In genomic region chr14:68386950-68387779, GRCh38 we compare ENCODE assay signal across 18 cellular contexts.
DNase-seq lines count a peak whose midpoint lies in the region; ATAC-seq, FAIRE-seq and TF ChIP-seq lines count a peak whose summit lies in the region.
"Had no signal": no experiment of that assay in that cellular context is flagged by ENCODE, and none has a peak within 500 bp of the region (broad histone marks: within the 10 kb centered on the region; RNA-seq: fewer than 3 reads in every experiment).

No MANE protein-coding gene starts in this region.

- H3K4me3 ChIP-seq in BE2C (ENCODE audit: low read depth, low read length), result peak overlapping the region; percentile 4; the same call in 1 of the 2 replicates
- H3K4me3 ChIP-seq in IMR-90 (ENCODE audit: insufficient read depth, low read depth, low read length), result no peak overlapping the region
- H3K4me3 ChIP-seq in K562, result no peak overlapping the region
- no peak overlapping the region for H3K4me3 ChIP-seq in lower lobe of right lung
- H3K4me3 ChIP-seq: mucosa of descending colon had no signal

- H3K56ac ChIP-seq in IMR-90 (ENCODE audit: extremely low read depth, insufficient read depth, low read length), result no peak overlapping the region

- H3K36me3 ChIP-seq in BE2C, result no peaks in the 10 kb centered on the region
- no peaks in the 10 kb centered on the region for H3K36me3 ChIP-seq in IMR-90 (ENCODE audit: control insufficient read depth, insufficient read depth, low read length)
- H3K36me3 ChIP-seq in K562 (ENCODE audit: control insufficient read depth, insufficient read depth, low read length), result no peaks in the 10 kb centered on the region
- no peaks in the 10 kb centered on the region for H3K36me3 ChIP-seq in lower lobe of right lung

- BruUV-seq in IMR-90 (replicated peaks; lab: Mats Ljungman, UMichigan) (no TSS peak), K562 (replicated peaks; lab: Mats Ljungman, UMichigan) (no TSS peak)

- 80% methylated on average over 1 of the region's 6 CpGs; no CpG with 5 or more reads in 1 of the 2 experiments for WGBS in IMR-90 (ENCODE audit: extremely low coverage in 2 of 2, insufficient read length in 1 of 2), 2 experiments
- WGBS in K562 (ENCODE audit: insufficient coverage, low coverage, missing lambda C conversion rate), result 8% methylated on average over 6 of the region's 6 CpGs

- H2BK15ac ChIP-seq in IMR-90 (ENCODE audit: low read depth, low read length), result no peak overlapping the region

- H3K27me3 ChIP-seq in BE2C (no peaks in the 10 kb centered on the region), IMR-90 (ENCODE audit: control insufficient read depth, insufficient read depth, low read length) (no peaks in the 10 kb centered on the region), K562 (ENCODE audit: control insufficient read depth in 2 of 2, insufficient read depth in 2 of 2, low read length in 2 of 2) (no peaks in the 10 kb centered on the region), lower lobe of right lung (ENCODE audit: low read depth) (no peaks in the 10 kb centered on the region)

- H3K9me1 ChIP-seq in IMR-90 (ENCODE audit: insufficient read depth, low read length), result peaks cover 3% of the 10 kb centered on the region; the same call in 1 of the 2 replicates
- no peaks in the 10 kb centered on the region for H3K9me1 ChIP-seq in K562 (ENCODE audit: control insufficient read depth, insufficient read depth, low read length)

- no peak overlapping the region for H3K4ac ChIP-seq in IMR-90 (ENCODE audit: low read depth, low read length)

- no peak overlapping the region for H2AFZ ChIP-seq in IMR-90 (replicated peaks; ENCODE audit: low read length, poor library complexity)
- H2AFZ ChIP-seq in K562 (ENCODE audit: low read depth, low read length), result no peak overlapping the region

- no peak overlapping the region for H4K91ac ChIP-seq in IMR-90 (ENCODE audit: insufficient read depth, low read depth, low read length)

- no peak overlapping the region; the same call in 1 of the 2 replicates for H3K14ac ChIP-seq in IMR-90 (replicated peaks; ENCODE audit: low read depth, low read length)

- CTCF ChIA-PET in IMR-90 (lab: Yijun Ruan, JAX), result interaction anchor here (0.6 to 1.1 kb wide), 2 partner anchors 213 to 453 kb away, joined by 3 read pairs; no protein-coding TSS in a partner anchor
- CTCF ChIA-PET in K562 (lab: Yijun Ruan, JAX; ENCODE audit: low intra/inter-chr PET ratio), result no interaction called here

- no peak overlapping the region for H2AK9ac ChIP-seq in IMR-90 (replicated peaks; ENCODE audit: low read depth, low read length, poor library complexity)

- no peak for DNase-seq in BE2C
- peak; percentile 67 for DNase-seq in IMR-90
- no peak for DNase-seq in K562 (ENCODE audit: extremely low read depth in 1 of 4, low spot score in 3 of 4)
- DNase-seq in lower lobe of right lung, result no peak
- no peak for DNase-seq in GM19240 (ENCODE audit: insufficient read length, low spot score)
- DNase-seq in posterior vena cava (ENCODE audit: low spot score), result no peak
- no peak for DNase-seq in DMS53 (lab: John Stamatoyannopoulos, UW)
- no peak for DNase-seq in HT-29 (ENCODE audit: low spot score)
- DNase-seq: activated naive CD4-positive, alpha-beta T cell; erythroblast; H9; mucosa of descending colon; NCI-H1417; NCI-H748 treated with DMSO at 0.1 percent for 48 hours; SIG-M5; stimulated activated CD4-positive, alpha-beta T cell treated with anti-CD3 and anti-CD28 coated beads, Interleukin-2, amount 100 ng/mL, for 48 hours; stimulated activated naive B cell treated with anti-CD40 and anti-IgM and Interleukin-4, amounts not matched to agents 10 μg/mL and 1 μg/mL and 100 μg/mL, for 72 hours had no signal

- no peak overlapping the region for H2BK120ac ChIP-seq in IMR-90 (ENCODE audit: low read depth, low read length)

- no peaks in the 10 kb centered on the region for H3K79me1 ChIP-seq in IMR-90 (ENCODE audit: low read depth in 1 of 2, low read length in 2 of 2)

- no peak for TF ChIP-seq POLR2A in IMR-90 (IDR thresholded peaks at IDR 0.05; ENCODE audit: low read depth, low read length)
- TF ChIP-seq POLR2A in K562 (conservative IDR thresholded peaks at IDR 0.05), result no peak

- intact Hi-C loops in IMR-90 (cut with micrococcal nuclease) (no loop called here), K562 (cut with micrococcal nuclease) (no loop called here), lower lobe of right lung (cut with DNase I) (no loop called here), posterior vena cava (cut with DNase I) (no loop called here)

- H3K4me1 ChIP-seq in BE2C (peaks cover 7% of the 10 kb centered on the region; the same call in 1 of the 2 replicates), IMR-90 (ENCODE audit: control insufficient read depth, insufficient read depth, low read length) (peaks cover 12% of the 10 kb centered on the region), K562 (replicated peaks in 1 of 2; ENCODE audit: control insufficient read depth in 2 of 2, insufficient read depth in 2 of 2, low read length in 2 of 2) (no peaks in the 10 kb centered on the region), lower lobe of right lung (peaks cover 46% of the 10 kb centered on the region)

- peak overlapping the region; percentile 21; the same call in 1 of the 2 replicates for H2BK20ac ChIP-seq in IMR-90 (ENCODE audit: low read depth, low read length)

- 0 out of 2 replicates have a peak overlapping the region, but pooled peaks have one; percentile 49 for H2AK5ac ChIP-seq in IMR-90 (ENCODE audit: low read depth, low read length)

- TF ChIP-seq CTCF in BE2C (IDR thresholded peaks at IDR 0.05; ENCODE audit: low read depth, low read length), result no peak
- TF ChIP-seq CTCF in IMR-90 (conservative IDR thresholded peaks at IDR 0.05; ENCODE audit: low read depth, low read length), result no peak
- no peak for TF ChIP-seq CTCF in K562 (IDR thresholded peaks at IDR 0.05 in 2 of 3, conservative IDR thresholded peaks at IDR 0.05 in 1 of 3; ENCODE audit: insufficient read depth in 2 of 3, low read depth in 1 of 3, low read length in 3 of 3)
- no peak for TF ChIP-seq CTCF in lower lobe of right lung (IDR thresholded peaks at IDR 0.05)

- H3K9ac ChIP-seq in IMR-90 (ENCODE audit: low read depth, low read length), result no peak overlapping the region
- no peak overlapping the region for H3K9ac ChIP-seq in K562 (ENCODE audit: insufficient read depth in 1 of 2, low read depth in 2 of 2, low read length in 2 of 2)

- H4K5ac ChIP-seq in IMR-90 (ENCODE audit: low read depth, low read length), result no peak overlapping the region; the same call in 1 of the 2 replicates

- no peak overlapping the region; the same call in 1 of the 2 replicates for H3K18ac ChIP-seq in IMR-90 (ENCODE audit: low read depth, low read length)

- no peak overlapping the region for H3K27ac ChIP-seq in IMR-90 (ENCODE audit: insufficient read depth, low read length)
- no peak overlapping the region for H3K27ac ChIP-seq in K562 (ENCODE audit: extremely low read depth, low read depth, low read length)
- peak overlapping the region; percentile 5 for H3K27ac ChIP-seq in lower lobe of right lung
- H3K27ac ChIP-seq: C4-2B had no signal

- H3K4me2 ChIP-seq in IMR-90 (ENCODE audit: low read depth, low read length) (no peak overlapping the region), K562 (ENCODE audit: insufficient read depth, low read length) (no peak overlapping the region)

- no peaks in the 10 kb centered on the region for H3K79me2 ChIP-seq in K562 (ENCODE audit: control insufficient read depth, insufficient read depth, low read length)

- FAIRE-seq in K562 (lab: Jason Lieb, UNC), result no peak

- no peak for TF ChIP-seq EP300 in K562 (IDR thresholded peaks at IDR 0.05; ENCODE audit: low read length)

- POLR2A ChIA-PET in IMR-90 (lab: Charles Lee; ENCODE audit: unreplicated experiment), result no interaction called here
- POLR2A ChIA-PET in K562 (lab: Yijun Ruan, JAX), result no interaction called here

- no peak overlapping the region for H2BK5ac ChIP-seq in IMR-90 (ENCODE audit: low read depth, low read length, poor library complexity, severe bottlenecking)

- H4K20me1 ChIP-seq in IMR-90 (ENCODE audit: insufficient read depth, low read length) (no peaks in the 10 kb centered on the region), K562 (replicated peaks; ENCODE audit: control insufficient read depth, insufficient read depth, low read length) (no peaks in the 10 kb centered on the region)

- ATAC-seq in IMR-90 (ENCODE audit: low read depth), result no peak
- no peak for ATAC-seq in K562
- ATAC-seq in lower lobe of right lung, result no peak
- ATAC-seq: mucosa of descending colon; stimulated activated naive B cell treated with anti-CD40 and anti-IgM and Interleukin-4, amounts not matched to agents 10 μg/mL and 1 μg/mL and 100 μg/mL, for 72 hours had no signal

- in situ Hi-C loops in IMR-90 (cut with MboI; ENCODE audit: low sequenced_read_pairs) (no loop called here), K562 (cut with MboI) (no loop called here)

- TF ChIP-seq RAD21 in IMR-90 (IDR thresholded peaks at IDR 0.05; ENCODE audit: low read length) (no peak), K562 (CRISPR knock-in tag; conservative IDR thresholded peaks at IDR 0.05 in 1 of 2, IDR thresholded peaks at IDR 0.05 in 1 of 2) (no peak)

- no peak overlapping the region for H4K8ac ChIP-seq in IMR-90 (ENCODE audit: low read depth in 2 of 2, low read length in 2 of 2)

- H3K9me3 ChIP-seq in BE2C, result no peaks in the 10 kb centered on the region
- no peaks in the 10 kb centered on the region for H3K9me3 ChIP-seq in IMR-90 (ENCODE audit: control insufficient read depth, insufficient read depth, low read length)
- no peaks in the 10 kb centered on the region for H3K9me3 ChIP-seq in K562 (replicated peaks; ENCODE audit: control insufficient read depth, insufficient read depth, low read depth, low read length)
- no peaks in the 10 kb centered on the region for H3K9me3 ChIP-seq in lower lobe of right lung
- H3K9me3 ChIP-seq: mucosa of descending colon had no signal

- dilution Hi-C loops in IMR-90 (cut with HindIII; ENCODE audit: low sequenced_read_pairs, unreplicated experiment), result no loop called here

- no peak overlapping the region for H3K23ac ChIP-seq in IMR-90 (ENCODE audit: low read depth, low read length)

TF ChIP-seq in IMR-90, 13 proteins besides CTCF, POLR2A, EP300 and RAD21:
- TF ChIP-seq MAZ (IDR thresholded peaks at IDR 0.05; ENCODE audit: borderline replicate concordance, low read depth, low read length), result no peak
- TF ChIP-seq CEBPB (IDR thresholded peaks at IDR 0.05; ENCODE audit: low read depth, low read length), result peak; percentile 92
- no peak for TF ChIP-seq SMC3 (IDR thresholded peaks at IDR 0.05; ENCODE audit: low read depth, low read length)

TF ChIP-seq in K562, 482 proteins besides CTCF, POLR2A, EP300 and RAD21 (continues in another document):
- TF ChIP-seq CEBPB (tag; IDR thresholded peaks at IDR 0.05), result peak; percentile 65
